ENCODE assay signal across 8 cellular contexts in genomic region chr16:67028555-67029248, GRCh38. TPM values are rescaled to one million over a fixed set of nuclear protein-coding genes. Genes with fewer than 3 reads are reported as not detected.
A peak's percentile ranks its signal among the peaks of the same experiment; 100 is the strongest.
DNase-seq lines count a peak whose midpoint lies in the region; ATAC-seq and TF ChIP-seq lines count a peak whose summit lies in the region.

Gene CBFB, plus strand, starts transcription at chr16:67029149. Its CDS starts 259 bp downstream, at chr16:67029408.

- H3K27ac ChIP-seq in ACC112 (ENCODE audit: low read depth, low read length) (peak within 1 kb of the TSS; percentile 89), mammary epithelial cell (ENCODE audit: insufficient read depth, low read depth, low read length) (peak within 1 kb of the TSS; percentile 76), smooth muscle cell (ENCODE audit: low read depth) (peak within 1 kb of the TSS; percentile 89)

- ATAC-seq in GM18861 (IDR thresholded peaks at IDR 0.05; ENCODE audit: unreplicated experiment) (peak; percentile 72), HG03097 (IDR thresholded peaks at IDR 0.05; ENCODE audit: low FRiP score, unreplicated experiment) (peak; percentile 73)

- intact Hi-C loops in mammary epithelial cell (cut with micrococcal nuclease): no loop called here

- WGBS in mammary epithelial cell (ENCODE audit: low coverage, missing lambda C conversion rate): 13% methylated on average over 28 of the region's 73 CpGs
- WGBS in smooth muscle cell (ENCODE audit: low lambda C conversion rate): 2% methylated on average over 34 of the region's 73 CpGs

- BruUV-seq in mammary epithelial cell (replicated peaks; lab: Mats Ljungman, UMichigan): TSS peak; percentile 72

- H3K27me3 ChIP-seq in ACC112 (ENCODE audit: insufficient read depth, low read length) (no peaks in the 10 kb centered on the region), mammary epithelial cell (ENCODE audit: insufficient read depth, low read length) (no peaks in the 10 kb centered on the region), smooth muscle cell (ENCODE audit: low read depth) (no peaks in the 10 kb centered on the region)

- H3K4me1 ChIP-seq in ACC112 (ENCODE audit: control insufficient read depth, insufficient read depth, low read length, unreplicated experiment): peaks cover 16% of the 10 kb centered on the region
- peaks cover 16% of the 10 kb centered on the region for H3K4me1 ChIP-seq in mammary epithelial cell (ENCODE audit: insufficient read depth, low read length)
- peaks cover 11% of the 10 kb centered on the region for H3K4me1 ChIP-seq in smooth muscle cell (ENCODE audit: low read depth)

- H4K20me1 ChIP-seq in mammary epithelial cell (ENCODE audit: insufficient read depth, low read length) (no peaks in the 10 kb centered on the region), smooth muscle cell (ENCODE audit: low read depth) (peaks cover 39% of the 10 kb centered on the region)

- in situ Hi-C loops in mammary epithelial cell (cut with MboI; ENCODE audit: low sequenced_read_pairs in 2 of 2): no loop called here

- H3K4me2 ChIP-seq in mammary epithelial cell (ENCODE audit: insufficient read depth, low read depth, low read length): peak within 1 kb of the TSS; percentile 96
- H3K4me2 ChIP-seq in smooth muscle cell: peak within 1 kb of the TSS; percentile 97

- H3K4me3 ChIP-seq in ACC112 (ENCODE audit: low read depth, low read length): peak within 1 kb of the TSS; percentile 98
- peak within 1 kb of the TSS; percentile 82 for H3K4me3 ChIP-seq in WI38 (ENCODE audit: low read depth, low read length)
- peak within 1 kb of the TSS; percentile 84 to 93 (median 87) for H3K4me3 ChIP-seq in mammary epithelial cell (replicated peaks in 1 of 3; ENCODE audit: insufficient read depth in 1 of 3, low read depth in 2 of 3, low read length in 3 of 3)
- peak within 1 kb of the TSS; percentile 99 for H3K4me3 ChIP-seq in smooth muscle cell

- peak within 1 kb of the TSS; percentile 89 for H3K9ac ChIP-seq in mammary epithelial cell (ENCODE audit: insufficient read depth, low read length)
- H3K9ac ChIP-seq in smooth muscle cell (ENCODE audit: low read depth): peak within 1 kb of the TSS; percentile 85

- H3K79me2 ChIP-seq in ACC112 (ENCODE audit: control insufficient read depth, insufficient read depth, low read length, unreplicated experiment) (peaks cover 45% of the 10 kb centered on the region), mammary epithelial cell (ENCODE audit: insufficient read depth, low read length) (peaks cover 46% of the 10 kb centered on the region), smooth muscle cell (ENCODE audit: low read depth) (peaks cover 42% of the 10 kb centered on the region)

- peak within 1 kb of the TSS; percentile 98 for H2AFZ ChIP-seq in ACC112 (ENCODE audit: low read length, unreplicated experiment)
- H2AFZ ChIP-seq in mammary epithelial cell (ENCODE audit: low read depth, low read length): peak within 1 kb of the TSS; percentile 91
- peak within 1 kb of the TSS; percentile 98 for H2AFZ ChIP-seq in smooth muscle cell (ENCODE audit: low read depth)

- dilution Hi-C loops in mammary epithelial cell (cut with HindIII; ENCODE audit: low sequenced_read_pairs): no loop called here

- H3K9me3 ChIP-seq in mammary epithelial cell (replicated peaks; ENCODE audit: insufficient read depth, low read length): no peaks in the 10 kb centered on the region
- no peaks in the 10 kb centered on the region for H3K9me3 ChIP-seq in smooth muscle cell (replicated peaks; ENCODE audit: low read depth)

- H3K36me3 ChIP-seq in ACC112 (ENCODE audit: insufficient read depth, low read length) (0 out of 2 replicates have a peak, but pooled peaks cover 4% of the 10 kb centered on the region), mammary epithelial cell (ENCODE audit: insufficient read depth, low read length) (peaks cover 4% of the 10 kb centered on the region), smooth muscle cell (ENCODE audit: low read depth) (no peaks in the 10 kb centered on the region)

- CTCF ChIA-PET in mammary epithelial cell (lab: Charles Lee; ENCODE audit: low non-redundant PET): no interaction called here

- peak; percentile 60 for DNase-seq in NCI-H2227 treated with DMSO at 0.1 percent for 48 hours (lab: John Stamatoyannopoulos, UW)
- DNase-seq in mammary epithelial cell: peak; percentile 83
- DNase-seq in iPS-NIHi7 (ENCODE audit: extremely low spot score): peak; percentile 97
- peak; percentile 84 for DNase-seq in smooth muscle cell (lab: John Stamatoyannopoulos, UW; ENCODE audit: unreplicated experiment)

- TF ChIP-seq CTCF in WI38 (IDR thresholded peaks at IDR 0.05; ENCODE audit: low read depth, low read length) (no peak), mammary epithelial cell (conservative IDR thresholded peaks at IDR 0.05 in 1 of 2, IDR thresholded peaks at IDR 0.05 in 1 of 2; ENCODE audit: extremely low read depth in 1 of 2, insufficient read depth in 1 of 2, low read depth in 1 of 2, low read length in 2 of 2) (no peak), smooth muscle cell (IDR thresholded peaks at IDR 0.05; ENCODE audit: borderline replicate concordance, insufficient read depth, poor library complexity, severe bottlenecking) (no peak)

- H3F3A ChIP-seq in smooth muscle cell (ENCODE audit: low read depth): no peaks in the 10 kb centered on the region

RNA-seq across cellular contexts. Expression of gene CBFB, which starts in this region (rescaled TPM):
- total RNA-seq in mammary epithelial cell: 10 to 100 TPM; 80.4 to 81.3 TPM
- 36.9 TPM for polyA plus RNA-seq in mammary epithelial cell
- 17.5 TPM for polyA minus RNA-seq in mammary epithelial cell
- 41.1 and 53.9 TPM in 2 replicates for total RNA-seq in smooth muscle cell
- 40.2 and 50.9 TPM in 2 replicates for polyA plus RNA-seq in smooth muscle cell

Comparison
In these comparisons a context has a peak if more than half of its experiments do, and no peak if none do; other contexts are left out.
1. Peak in every context shown above with its lines: DNase-seq, ATAC-seq, H3K4me3 ChIP-seq and H3K27ac ChIP-seq.